ENCODE assay signal across 19 cellular contexts in the genomic region with DNA sequence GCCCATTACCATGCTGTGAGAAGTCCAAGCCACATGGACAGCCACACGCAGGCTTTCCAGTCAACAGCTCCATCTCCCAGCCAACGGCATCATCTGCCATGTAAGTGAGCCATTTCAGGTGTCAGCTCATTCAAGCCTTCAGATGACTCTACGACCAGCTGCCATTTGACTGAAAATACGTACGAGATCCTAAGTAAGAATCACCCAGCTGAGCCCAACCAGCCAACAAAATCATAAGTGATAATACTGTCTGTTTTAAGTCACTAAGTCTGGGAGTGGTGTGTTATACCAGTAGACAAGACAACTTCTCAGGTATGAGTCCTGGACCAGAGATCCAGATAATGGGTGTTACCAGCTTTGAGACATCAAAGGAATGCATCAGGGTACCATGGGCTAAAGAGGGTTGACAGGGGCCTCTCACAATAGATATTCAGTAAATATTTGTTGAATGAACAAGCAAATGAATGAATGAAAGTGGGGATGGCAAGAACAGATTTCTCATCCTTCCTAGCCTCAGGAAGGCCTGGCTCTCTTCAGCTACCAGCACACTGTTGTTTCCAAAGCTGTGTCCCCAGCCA. TPM values are rescaled to one million over a fixed set of nuclear protein-coding genes. Genes with fewer than 3 reads are reported as not detected.
DNase-seq lines count a peak whose midpoint lies in the region; ATAC-seq and TF ChIP-seq lines count a peak whose summit lies in the region.
"Had no signal": no experiment of that assay in that cellular context is flagged by ENCODE, and none has a peak within 500 bp of the region (broad histone marks: within the 10 kb centered on the region; RNA-seq: fewer than 3 reads in every experiment).

No MANE protein-coding gene starts in this region.

- H4K20me1 ChIP-seq in osteoblast (ENCODE audit: insufficient read depth, low read length) = no peaks in the 10 kb centered on the region
- H4K20me1 ChIP-seq: BLaER1 treated with 17β-estradiol and CSF1 and Interleukin-3, amounts not matched to agents 10 nM and 100 nM had no signal

- H3K4me2 ChIP-seq in osteoblast (ENCODE audit: insufficient read depth, low read length) = peak overlapping the region; percentile 45
- H3K4me2 ChIP-seq: BLaER1 treated with 17β-estradiol and CSF1 and Interleukin-3, amounts not matched to agents 10 nM and 100 nM had no signal

- H3K4me3 Mint-ChIP-seq in Calu3 (ENCODE audit: low read depth, unreplicated experiment) = no peak overlapping the region
- H3K4me3 Mint-ChIP-seq in activated CD4-positive, alpha-beta T cell treated with anti-CD3 and anti-CD28 coated beads, Interleukin-2, amount 10 ng/mL, durations not matched to agents 7 days and 5 days = no peak overlapping the region
- no peak overlapping the region for H3K4me3 Mint-ChIP-seq in naive thymus-derived CD4-positive, alpha-beta T cell
- H3K4me3 Mint-ChIP-seq: CD4-positive, alpha-beta memory T cell had no signal

- H3K4me1 Mint-ChIP-seq in Calu3 (ENCODE audit: low read depth, unreplicated experiment) = peaks cover 41% of the 10 kb centered on the region
- no peaks in the 10 kb centered on the region for H3K4me1 Mint-ChIP-seq in activated CD4-positive, alpha-beta T cell treated with anti-CD3 and anti-CD28 coated beads, Interleukin-2, amount 10 ng/mL, durations not matched to agents 7 days and 5 days
- no peaks in the 10 kb centered on the region for H3K4me1 Mint-ChIP-seq in naive thymus-derived CD4-positive, alpha-beta T cell
- H3K4me1 Mint-ChIP-seq: CD4-positive, alpha-beta memory T cell had no signal

- H3K9me3 Mint-ChIP-seq in Calu3 (ENCODE audit: low read depth, unreplicated experiment) = no peaks in the 10 kb centered on the region
- no peaks in the 10 kb centered on the region for H3K9me3 Mint-ChIP-seq in activated CD4-positive, alpha-beta T cell treated with anti-CD3 and anti-CD28 coated beads, Interleukin-2, amount 10 ng/mL, durations not matched to agents 7 days and 5 days
- H3K9me3 Mint-ChIP-seq in naive thymus-derived CD4-positive, alpha-beta T cell = peaks cover 0 to 3% (median 0%) of the 10 kb centered on the region in 11 donors
- H3K9me3 Mint-ChIP-seq: CD4-positive, alpha-beta memory T cell had no signal

- no peak for TF ChIP-seq CTCF in Calu3 (IDR thresholded peaks at IDR 0.05; ENCODE audit: unreplicated experiment)
- no peak for TF ChIP-seq CTCF in osteoblast (IDR thresholded peaks at IDR 0.05; ENCODE audit: extremely low read depth, low read depth, low read length)
- TF ChIP-seq CTCF in uterus (IDR thresholded peaks at IDR 0.05) = no peak

- no TSS peak for BruUV-seq in Calu3 (replicated peaks; lab: Mats Ljungman, UMichigan)

- ATAC-seq in naive thymus-derived CD4-positive, alpha-beta T cell = no peak
- ATAC-seq: HCT116, Right ventricle myocardium inferior had no signal

- CTCF ChIA-PET in Calu3 (lab: Charles Lee) = interaction anchor here (1.1 to 2.3 kb wide), 2 partner anchors 11 to 53 kb away, joined by 6 to 12 read pairs; partner anchors contain the start of gene CTIF
- CTCF ChIA-PET in activated CD4-positive, alpha-beta T cell treated with anti-CD3 and anti-CD28 coated beads, Interleukin-2, amount 10 ng/mL, durations not matched to agents 7 days and 5 days (lab: Charles Lee) = interaction anchor here (0.7 kb wide), 1 partner anchor 41 kb away, joined by 3 read pairs; no protein-coding TSS in a partner anchor
- CTCF ChIA-PET in naive thymus-derived CD4-positive, alpha-beta T cell (lab: Charles Lee) = interaction anchor here (0.9 kb wide), 1 partner anchor 11 kb away, joined by 3 read pairs; no protein-coding TSS in a partner anchor

- H3K27ac ChIP-seq in osteoblast (ENCODE audit: low read depth, low read length) (peak overlapping the region; percentile 83), uterus (peak overlapping the region; percentile 52 to 73)
- H3K27ac ChIP-seq in naive thymus-derived CD4-positive, alpha-beta T cell (ENCODE audit: low read depth, low read length) = no peak overlapping the region
- H3K27ac ChIP-seq: BLaER1 treated with 17β-estradiol and CSF1 and Interleukin-3, amounts not matched to agents 10 nM and 100 nM had no signal

- H3K4me1 ChIP-seq in adipocyte (ENCODE audit: control insufficient read depth, insufficient read depth, low read length) = peaks cover 26% of the 10 kb centered on the region
- H3K4me1 ChIP-seq in osteoblast (ENCODE audit: insufficient read depth, low read length) = peaks cover 40% of the 10 kb centered on the region
- H3K4me1 ChIP-seq in uterus = no peaks in the 10 kb centered on the region
- H3K4me1 ChIP-seq in naive thymus-derived CD4-positive, alpha-beta T cell (ENCODE audit: control insufficient read depth in 2 of 2, insufficient read depth in 2 of 2, low read length in 2 of 2) = no peaks in the 10 kb centered on the region
- H3K4me1 ChIP-seq: BLaER1 treated with 17β-estradiol and CSF1 and Interleukin-3, amounts not matched to agents 10 nM and 100 nM had no signal

- peaks cover 11% of the 10 kb centered on the region for H3K36me3 Mint-ChIP-seq in Calu3 (ENCODE audit: insufficient read depth, unreplicated experiment)
- H3K36me3 Mint-ChIP-seq in activated CD4-positive, alpha-beta T cell treated with anti-CD3 and anti-CD28 coated beads, Interleukin-2, amount 10 ng/mL, durations not matched to agents 7 days and 5 days (ENCODE audit: low read depth) = no peaks in the 10 kb centered on the region
- H3K36me3 Mint-ChIP-seq in naive thymus-derived CD4-positive, alpha-beta T cell = peaks cover 0 to 3% (median 0%) of the 10 kb centered on the region in 5 donors
- H3K36me3 Mint-ChIP-seq: CD4-positive, alpha-beta memory T cell had no signal

- POLR2A ChIA-PET in activated CD4-positive, alpha-beta T cell treated with anti-CD3 and anti-CD28 coated beads, Interleukin-2, amount 10 ng/mL, durations not matched to agents 7 days and 5 days (lab: Charles Lee) = no interaction called here
- POLR2A ChIA-PET in naive thymus-derived CD4-positive, alpha-beta T cell (lab: Charles Lee) = no interaction called here

- no peaks in the 10 kb centered on the region for H3K36me3 ChIP-seq in adipocyte (ENCODE audit: control insufficient read depth, insufficient read depth, low read length, severe bottlenecking)
- no peaks in the 10 kb centered on the region for H3K36me3 ChIP-seq in osteoblast (ENCODE audit: insufficient read depth, low read length)
- H3K36me3 ChIP-seq in uterus = no peaks in the 10 kb centered on the region
- H3K36me3 ChIP-seq in naive thymus-derived CD4-positive, alpha-beta T cell (ENCODE audit: control insufficient read depth in 2 of 3, insufficient read depth in 3 of 3, low read length in 3 of 3) = no peaks in the 10 kb centered on the region
- H3K36me3 ChIP-seq: BLaER1 treated with 17β-estradiol and CSF1 and Interleukin-3, amounts not matched to agents 10 nM and 100 nM had no signal

- DNase-seq in Calu3 = no peak
- DNase-seq in adipocyte (ENCODE audit: low read depth) = no peak
- DNase-seq in osteoblast (ENCODE audit: insufficient read length, low spot score, missing footprints) = no peak
- DNase-seq in uterus = no peak
- DNase-seq in activated CD4-positive, alpha-beta T cell treated with anti-CD3 and anti-CD28 coated beads, Interleukin-2, amount 10 ng/mL, durations not matched to agents 7 days and 5 days = no peak
- no peak for DNase-seq in SHP77 (lab: John Stamatoyannopoulos, UW)
- DNase-seq in naive thymus-derived CD4-positive, alpha-beta T cell = no peak
- DNase-seq: Caco-2; CD4-positive, alpha-beta memory T cell; DMS153; Kasumi-1; NCI-H1694; NCI-H2081; NCI-H2171 treated with DMSO at 0.1 percent for 48 hours; NCI-H526; OCI-M1 had no signal

- H3K9me3 ChIP-seq in adipocyte (ENCODE audit: control insufficient read depth, low read length) (no peaks in the 10 kb centered on the region), osteoblast (ENCODE audit: low read depth, low read length) (no peaks in the 10 kb centered on the region), uterus (no peaks in the 10 kb centered on the region)
- no peaks in the 10 kb centered on the region for H3K9me3 ChIP-seq in naive thymus-derived CD4-positive, alpha-beta T cell (ENCODE audit: control insufficient read depth in 2 of 3, low read length in 3 of 3)
- H3K9me3 ChIP-seq: BLaER1 treated with 17β-estradiol and CSF1 and Interleukin-3, amounts not matched to agents 10 nM and 100 nM; Caco-2 had no signal

- H2AFZ ChIP-seq in osteoblast (ENCODE audit: low read length) = peak overlapping the region; percentile 32

- H3K9ac ChIP-seq in adipocyte (ENCODE audit: low read length) = peak overlapping the region; percentile 55
- H3K9ac ChIP-seq: BLaER1 treated with 17β-estradiol and CSF1 and Interleukin-3, amounts not matched to agents 10 nM and 100 nM had no signal

- intact Hi-C loops in Calu3 (cut with micrococcal nuclease; ENCODE audit: unreplicated experiment) = no loop called here
- intact Hi-C loops in uterus (cut with DNase I; ENCODE audit: low total_unique reads) = no loop called here
- intact Hi-C loops in naive thymus-derived CD4-positive, alpha-beta T cell (cut with micrococcal nuclease) = no loop called here

- H3K27ac Mint-ChIP-seq in Calu3 (ENCODE audit: unreplicated experiment) = peak overlapping the region; percentile 43
- H3K27ac Mint-ChIP-seq in activated CD4-positive, alpha-beta T cell treated with anti-CD3 and anti-CD28 coated beads, Interleukin-2, amount 10 ng/mL, durations not matched to agents 7 days and 5 days = no peak overlapping the region
- no peak overlapping the region for H3K27ac Mint-ChIP-seq in naive thymus-derived CD4-positive, alpha-beta T cell
- H3K27ac Mint-ChIP-seq: CD4-positive, alpha-beta memory T cell had no signal

- no peaks in the 10 kb centered on the region for H3K27me3 Mint-ChIP-seq in Calu3 (ENCODE audit: unreplicated experiment)
- peaks cover 16% of the 10 kb centered on the region for H3K27me3 Mint-ChIP-seq in activated CD4-positive, alpha-beta T cell treated with anti-CD3 and anti-CD28 coated beads, Interleukin-2, amount 10 ng/mL, durations not matched to agents 7 days and 5 days
- H3K27me3 Mint-ChIP-seq in naive thymus-derived CD4-positive, alpha-beta T cell = peaks cover 15 to 33% (median 23%) of the 10 kb centered on the region in 5 donors

- H3K4me3 ChIP-seq in adipocyte (ENCODE audit: low read length) = no peak overlapping the region
- H3K4me3 ChIP-seq in osteoblast (ENCODE audit: insufficient read depth, low read length) = no peak overlapping the region
- H3K4me3 ChIP-seq in uterus = no peak overlapping the region
- H3K4me3 ChIP-seq in naive thymus-derived CD4-positive, alpha-beta T cell (ENCODE audit: low read length) = no peak overlapping the region
- H3K4me3 ChIP-seq: BLaER1 treated with 17β-estradiol and CSF1 and Interleukin-3, amounts not matched to agents 10 nM and 100 nM had no signal

- no peaks in the 10 kb centered on the region for H3K27me3 ChIP-seq in adipocyte (replicated peaks; ENCODE audit: control insufficient read depth, insufficient read depth, low read length)
- H3K27me3 ChIP-seq in osteoblast (ENCODE audit: insufficient read depth, low read length) = peaks cover 2% of the 10 kb centered on the region
- H3K27me3 ChIP-seq in uterus = no peaks in the 10 kb centered on the region
- peaks cover 0 to 3% of the 10 kb centered on the region in 2 donors for H3K27me3 ChIP-seq in naive thymus-derived CD4-positive, alpha-beta T cell (ENCODE audit: control insufficient read depth in 2 of 2, insufficient read depth in 2 of 2, low read length in 2 of 2)
- H3K27me3 ChIP-seq: BLaER1 treated with 17β-estradiol and CSF1 and Interleukin-3, amounts not matched to agents 10 nM and 100 nM had no signal

- H3K79me2 ChIP-seq in osteoblast (ENCODE audit: insufficient read depth, low read length) = no peaks in the 10 kb centered on the region

- TF ChIP-seq POLR2A in uterus (IDR thresholded peaks at IDR 0.05) = no peak

RNA-seq across cellular contexts. Expression of gene CTIF, which starts 52.9 kb away (rescaled TPM):
- total RNA-seq in Calu3 (2022) (33.2 and 40.8 TPM in 2 replicates), osteoblast (58.6 and 65.9 TPM in 2 replicates), uterus (10 to 100 TPM; 11.3 to 94.3 (median 48.0) TPM)
- 1 to 10 TPM; 1.5 to 2.7 TPM for total RNA-seq in activated CD4-positive, alpha-beta T cell treated with anti-CD3 and anti-CD28 coated beads, Interleukin-2, amount 10 ng/mL, durations not matched to agents 7 days and 5 days
- total RNA-seq in naive thymus-derived CD4-positive, alpha-beta T cell = 10 to 100 TPM in 1 of 5 experiments, 1 to 10 TPM in 4; 1.3 to 11.2 (median 2.5) TPM
- not detected for polyA plus RNA-seq in naive thymus-derived CD4-positive, alpha-beta T cell
- polyA plus RNA-seq: CD4-positive, alpha-beta memory T cell had no signal
